In genomic region chr16:85316321-85316919, GRCh38 we compare ENCODE assay signal across 9 cellular contexts.
DNase-seq lines count a peak whose midpoint lies in the region; ATAC-seq, FAIRE-seq and TF ChIP-seq lines count a peak whose summit lies in the region.
"Had no signal": no experiment of that assay in that cellular context is flagged by ENCODE, and none has a peak within 500 bp of the region (broad histone marks: within the 10 kb centered on the region; RNA-seq: fewer than 3 reads in every experiment).

No MANE protein-coding gene starts in this region.

- dilution Hi-C loops in endothelial cell of umbilical vein (cut with MboI; ENCODE audit: extremely low pct_ligation_motif_present, low sequenced_read_pairs), result no loop called here

- no peaks in the 10 kb centered on the region for H3K9me1 ChIP-seq in endothelial cell of umbilical vein (replicated peaks; ENCODE audit: control insufficient read depth, extremely low read depth, insufficient read depth, low read length)

- intact Hi-C loops in endothelial cell of umbilical vein (cut with micrococcal nuclease), result no loop called here
- intact Hi-C loops in upper lobe of right lung (cut with DNase I), result no loop called here

- H3K4me3 ChIP-seq in WI38 (ENCODE audit: low read depth, low read length) (no peak overlapping the region), endothelial cell of umbilical vein (replicated peaks in 1 of 3; ENCODE audit: insufficient read depth in 1 of 3, low read depth in 1 of 3, low read length in 3 of 3) (no peak overlapping the region), upper lobe of right lung (no peak overlapping the region)

- no peaks in the 10 kb centered on the region for H4K20me1 ChIP-seq in endothelial cell of umbilical vein (replicated peaks; ENCODE audit: control insufficient read depth, extremely low read depth, insufficient read depth, low read length)

- BruUV-seq in endothelial cell of umbilical vein (replicated peaks; lab: Mats Ljungman, UMichigan), result no TSS peak

- CTCF ChIA-PET in endothelial cell of umbilical vein (lab: Charles Lee), result no interaction called here

- no peak overlapping the region for H3K9ac ChIP-seq in endothelial cell of umbilical vein (replicated peaks; ENCODE audit: extremely low read depth, insufficient read depth, low read length)

- no peak overlapping the region for H3K27ac ChIP-seq in endothelial cell of umbilical vein (ENCODE audit: insufficient read depth, low read depth, low read length)
- no peak overlapping the region for H3K27ac ChIP-seq in upper lobe of right lung

- POLR2A ChIA-PET in endothelial cell of umbilical vein (lab: Charles Lee), result no interaction called here

- DNase-seq in activated CD4-positive, alpha-beta T cell treated with anti-CD3 and anti-CD28 coated beads for 48 hours, result peak; percentile 72
- DNase-seq in activated CD4-positive, alpha-beta T cell treated with anti-CD3 and anti-CD28 coated beads for 1 hour, result no peak
- DNase-seq in NCI-H1092 treated with DMSO at 0.1 percent for 48 hours (lab: John Stamatoyannopoulos, UW), result peak; percentile 76
- peak; percentile 61 for DNase-seq in endothelial cell of umbilical vein (ENCODE audit: low read depth, low spot score)
- DNase-seq in mucosa of gallbladder (ENCODE audit: low spot score), result peak; percentile 45
- DNase-seq in upper lobe of right lung, result peak; percentile 81

- no peak overlapping the region for H3K4me2 ChIP-seq in endothelial cell of umbilical vein (ENCODE audit: insufficient read depth, low read length)

- H3K9me3 ChIP-seq in endothelial cell of umbilical vein (replicated peaks; ENCODE audit: control insufficient read depth, insufficient read depth, low read length) (no peaks in the 10 kb centered on the region), upper lobe of right lung (no peaks in the 10 kb centered on the region)

- peak; percentile 59 for FAIRE-seq in endothelial cell of umbilical vein (lab: Jason Lieb, UNC)
- FAIRE-seq: endometrium had no signal

- TF ChIP-seq POLR2A in endothelial cell of umbilical vein (IDR thresholded peaks at IDR 0.05; ENCODE audit: low read depth, low read length), result no peak

- peaks cover 3% of the 10 kb centered on the region for H3K4me1 ChIP-seq in endothelial cell of umbilical vein (ENCODE audit: control insufficient read depth, extremely low read depth, insufficient read depth, low read length)
- peaks cover 8% of the 10 kb centered on the region for H3K4me1 ChIP-seq in upper lobe of right lung

- H3K79me2 ChIP-seq in endothelial cell of umbilical vein (ENCODE audit: control insufficient read depth, insufficient read depth, low read length), result no peaks in the 10 kb centered on the region

- TF ChIP-seq CTCF in WI38 (IDR thresholded peaks at IDR 0.05; ENCODE audit: low read depth, low read length) (peak; percentile 91), endothelial cell of umbilical vein (IDR thresholded peaks at IDR 0.05; ENCODE audit: extremely low read depth in 1 of 2, insufficient read depth in 1 of 2, low read depth in 1 of 2, low read length in 2 of 2) (peak; percentile 94 to 95), upper lobe of right lung (IDR thresholded peaks at IDR 0.05) (peak; percentile 84)

- ATAC-seq in upper lobe of right lung (peak; percentile 90), HG02885 (IDR thresholded peaks at IDR 0.05; ENCODE audit: poor library complexity, unreplicated experiment) (no peak)

- H3K27me3 ChIP-seq in endothelial cell of umbilical vein (ENCODE audit: control insufficient read depth in 2 of 2, insufficient read depth in 2 of 2, low read length in 2 of 2) (no peaks in the 10 kb centered on the region), upper lobe of right lung (no peaks in the 10 kb centered on the region)

- H2AFZ ChIP-seq in endothelial cell of umbilical vein (ENCODE audit: low read depth, low read length), result no peak overlapping the region

- H3K36me3 ChIP-seq in endothelial cell of umbilical vein (ENCODE audit: control insufficient read depth in 2 of 2, extremely low read depth in 1 of 2, insufficient read depth in 2 of 2, low read length in 2 of 2) (no peaks in the 10 kb centered on the region), upper lobe of right lung (no peaks in the 10 kb centered on the region)

TF ChIP-seq in endothelial cell of umbilical vein, 7 proteins besides CTCF, POLR2A, EP300 and RAD21:
- TF ChIP-seq POLR2AphosphoS5 (IDR thresholded peaks at IDR 0.05; ENCODE audit: insufficient read depth, low read depth, low read length), result no peak
- TF ChIP-seq GATA2 (IDR thresholded peaks at IDR 0.05; ENCODE audit: insufficient read depth, insufficient read length, low read depth, low read length), result no peak
- no peak for TF ChIP-seq EZH2 (IDR thresholded peaks at IDR 0.05; ENCODE audit: borderline replicate concordance, low read depth, low read length, severe bottlenecking)
- TF ChIP-seq MYC (IDR thresholded peaks at IDR 0.05; ENCODE audit: low read depth, low read length), result no peak
